ENCODE assay signal across 1 cellular context in the genomic region with DNA sequence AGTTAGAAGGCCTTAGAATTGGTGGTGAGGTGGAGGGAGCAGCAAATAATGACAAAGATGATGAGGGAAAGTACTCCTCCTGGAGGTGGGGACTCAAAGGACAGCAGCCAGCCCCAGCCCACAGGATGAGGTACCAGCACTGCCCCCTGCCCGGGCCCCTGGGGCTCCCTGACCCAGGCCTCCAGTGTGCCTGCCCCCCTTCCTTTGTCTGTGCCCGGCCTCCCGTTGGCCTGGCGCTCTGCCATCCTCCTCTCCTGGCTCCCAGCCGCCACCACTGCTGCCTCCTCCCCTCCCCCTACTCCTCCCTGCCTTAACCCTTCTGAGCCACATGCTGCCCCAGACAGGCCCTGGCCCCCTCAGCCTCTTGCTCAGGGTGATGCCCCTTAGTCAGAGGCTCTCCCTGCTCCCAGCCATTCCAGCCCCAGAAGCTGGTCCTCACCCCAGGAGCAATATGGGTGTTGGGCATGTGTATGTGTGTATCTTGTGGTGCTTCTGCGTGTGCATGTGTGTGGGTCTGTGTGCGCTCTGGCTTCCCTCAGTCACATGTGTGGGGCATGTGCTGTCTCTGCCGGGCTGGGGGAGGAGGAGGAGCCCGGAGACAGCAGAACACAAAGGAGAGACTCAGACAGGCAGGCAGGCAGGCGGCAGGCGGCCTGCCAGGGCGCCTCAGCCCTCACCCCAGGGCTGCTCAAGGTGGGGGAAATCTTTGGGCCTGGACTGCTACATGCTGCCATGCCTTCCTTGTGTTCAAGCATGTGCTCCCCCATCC.
TF ChIP-seq lines count a peak whose summit lies in the region.

No MANE protein-coding gene starts in this region.

TF ChIP-seq in HepG2, 621 proteins besides CTCF, POLR2A, EP300 and RAD21 (continued from another document and continues in another):
- TF ChIP-seq, protein P1, sequence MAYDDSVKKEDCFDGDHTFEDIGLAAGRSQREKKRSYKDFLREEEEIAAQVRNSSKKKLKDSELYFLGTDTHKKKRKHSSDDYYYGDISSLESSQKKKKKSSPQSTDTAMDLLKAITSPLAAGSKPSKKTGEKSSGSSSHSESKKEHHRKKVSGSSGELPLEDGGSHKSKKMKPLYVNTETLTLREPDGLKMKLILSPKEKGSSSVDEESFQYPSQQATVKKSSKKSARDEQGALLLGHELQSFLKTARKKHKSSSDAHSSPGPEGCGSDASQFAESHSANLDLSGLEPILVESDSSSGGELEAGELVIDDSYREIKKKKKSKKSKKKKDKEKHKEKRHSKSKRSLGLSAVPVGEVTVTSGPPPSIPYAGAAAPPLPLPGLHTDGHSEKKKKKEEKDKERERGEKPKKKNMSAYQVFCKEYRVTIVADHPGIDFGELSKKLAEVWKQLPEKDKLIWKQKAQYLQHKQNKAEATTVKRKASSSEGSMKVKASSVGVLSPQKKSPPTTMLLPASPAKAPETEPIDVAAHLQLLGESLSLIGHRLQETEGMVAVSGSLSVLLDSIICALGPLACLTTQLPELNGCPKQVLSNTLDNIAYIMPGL (CRISPR knock-in tag; IDR thresholded peaks at IDR 0.05; ENCODE audit: borderline replicate concordance in 1 of 2, low read depth in 1 of 2): peak in 1 of 2 experiments; percentile 60; a peak in 2 of 4 replicates
- TF ChIP-seq, protein P2, sequence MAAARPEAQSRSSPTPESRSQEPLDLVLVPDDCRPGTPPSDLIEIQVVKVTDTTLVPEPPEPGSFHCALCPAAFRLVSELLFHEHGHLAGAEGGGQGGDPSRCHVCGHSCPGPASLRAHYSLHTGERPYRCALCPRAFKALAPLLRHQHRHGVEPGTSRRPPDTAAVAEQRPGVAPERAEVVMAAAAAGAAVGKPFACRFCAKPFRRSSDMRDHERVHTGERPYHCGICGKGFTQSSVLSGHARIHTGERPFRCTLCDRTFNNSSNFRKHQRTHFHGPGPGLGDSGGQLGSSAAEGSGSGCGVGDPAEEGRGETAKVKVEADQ (CRISPR knock-in tag; IDR thresholded peaks at IDR 0.05; ENCODE audit: borderline replicate concordance): no peak
- TF ChIP-seq NFRKB (IDR thresholded peaks at IDR 0.05) (no peak), CREB1 (IDR thresholded peaks at IDR 0.05) (no peak), CREB1 (CRISPR knock-in tag; IDR thresholded peaks at IDR 0.05) (no peak), ZNF296 (CRISPR knock-in tag; conservative IDR thresholded peaks at IDR 0.05) (no peak), HMG20A (CRISPR knock-in tag; IDR thresholded peaks at IDR 0.05; ENCODE audit: borderline replicate concordance) (no peak), PAX8 (CRISPR knock-in tag; IDR thresholded peaks at IDR 0.05; ENCODE audit: borderline replicate concordance) (no peak), FOXM1 (CRISPR knock-in tag; IDR thresholded peaks at IDR 0.05) (no peak), MAF1 (CRISPR knock-in tag; IDR thresholded peaks at IDR 0.05; ENCODE audit: borderline replicate concordance) (no peak), ZFP36 (IDR thresholded peaks at IDR 0.05; ENCODE audit: borderline replicate concordance, low read depth, low read length, partially characterized antibody) (no peak), NFYC (CRISPR knock-in tag; IDR thresholded peaks at IDR 0.05) (no peak), MTA3 (CRISPR knock-in tag; IDR thresholded peaks at IDR 0.05) (no peak), MYC (CRISPR knock-in tag; IDR thresholded peaks at IDR 0.05; ENCODE audit: borderline replicate concordance) (peak; percentile 60; the same call in 1 of the 2 replicates), ZBTB42 (CRISPR knock-in tag; IDR thresholded peaks at IDR 0.05) (no peak), CEBPB (IDR thresholded peaks at IDR 0.05; ENCODE audit: borderline replicate concordance, low read depth, low read length) (no peak), HNRNPL (IDR thresholded peaks at IDR 0.05; ENCODE audit: low read depth, low read length) (peak; percentile 94), TGIF2 (CRISPR knock-in tag; IDR thresholded peaks at IDR 0.05) (no peak; the same call in 1 of the 2 replicates), CREM (IDR thresholded peaks at IDR 0.05) (no peak), CREM (CRISPR knock-in tag; IDR thresholded peaks at IDR 0.05) (no peak), HDAC2 (CRISPR knock-in tag; IDR thresholded peaks at IDR 0.05) (no peak), ZFAT (CRISPR knock-in tag; conservative IDR thresholded peaks at IDR 0.05) (no peak), JDP2 (CRISPR knock-in tag; IDR thresholded peaks at IDR 0.05; ENCODE audit: borderline replicate concordance) (no peak), STAT5B (CRISPR knock-in tag; IDR thresholded peaks at IDR 0.05) (no peak), ZBTB3 (CRISPR knock-in tag; IDR thresholded peaks at IDR 0.05; ENCODE audit: borderline replicate concordance, low read depth) (no peak), KLF16 (CRISPR knock-in tag; IDR thresholded peaks at IDR 0.05) (no peak), HHEX (CRISPR knock-in tag; IDR thresholded peaks at IDR 0.05) (no peak)
- TF ChIP-seq, protein P3, sequence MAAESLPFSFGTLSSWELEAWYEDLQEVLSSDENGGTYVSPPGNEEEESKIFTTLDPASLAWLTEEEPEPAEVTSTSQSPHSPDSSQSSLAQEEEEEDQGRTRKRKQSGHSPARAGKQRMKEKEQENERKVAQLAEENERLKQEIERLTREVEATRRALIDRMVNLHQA (CRISPR knock-in tag; IDR thresholded peaks at IDR 0.05): no peak
- TF ChIP-seq, protein P4, sequence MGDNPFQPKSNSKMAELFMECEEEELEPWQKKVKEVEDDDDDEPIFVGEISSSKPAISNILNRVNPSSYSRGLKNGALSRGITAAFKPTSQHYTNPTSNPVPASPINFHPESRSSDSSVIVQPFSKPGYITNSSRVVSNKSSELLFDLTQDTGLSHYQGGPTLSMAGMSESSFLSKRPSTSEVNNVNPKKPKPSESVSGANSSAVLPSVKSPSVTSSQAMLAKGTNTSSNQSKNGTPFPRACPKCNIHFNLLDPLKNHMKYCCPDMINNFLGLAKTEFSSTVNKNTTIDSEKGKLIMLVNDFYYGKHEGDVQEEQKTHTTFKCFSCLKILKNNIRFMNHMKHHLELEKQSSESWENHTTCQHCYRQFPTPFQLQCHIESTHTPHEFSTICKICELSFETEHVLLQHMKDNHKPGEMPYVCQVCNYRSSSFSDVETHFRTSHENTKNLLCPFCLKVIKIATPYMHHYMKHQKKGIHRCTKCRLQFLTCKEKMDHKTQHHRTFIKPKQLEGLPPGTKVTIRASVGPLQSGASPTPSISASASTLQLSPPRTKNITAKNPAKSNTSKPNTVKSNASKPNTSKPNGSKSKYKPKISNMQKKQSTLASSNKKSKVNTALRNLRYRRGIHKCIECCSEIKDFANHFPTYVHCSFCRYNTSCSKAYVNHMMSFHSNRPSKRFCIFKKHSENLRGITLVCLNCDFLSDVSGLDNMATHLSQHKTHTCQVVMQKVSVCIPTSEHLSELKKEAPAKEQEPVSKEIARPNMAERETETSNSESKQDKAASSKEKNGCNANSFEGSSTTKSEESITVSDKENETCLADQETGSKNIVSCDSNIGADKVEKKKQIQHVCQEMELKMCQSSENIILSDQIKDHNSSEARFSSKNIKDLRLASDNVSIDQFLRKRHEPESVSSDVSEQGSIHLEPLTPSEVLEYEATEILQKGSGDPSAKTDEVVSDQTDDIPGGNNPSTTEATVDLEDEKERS (CRISPR knock-in tag; IDR thresholded peaks at IDR 0.05): 0 out of 2 replicates have a peak, but pooled peaks have one; percentile 27
- TF ChIP-seq, protein P5, sequence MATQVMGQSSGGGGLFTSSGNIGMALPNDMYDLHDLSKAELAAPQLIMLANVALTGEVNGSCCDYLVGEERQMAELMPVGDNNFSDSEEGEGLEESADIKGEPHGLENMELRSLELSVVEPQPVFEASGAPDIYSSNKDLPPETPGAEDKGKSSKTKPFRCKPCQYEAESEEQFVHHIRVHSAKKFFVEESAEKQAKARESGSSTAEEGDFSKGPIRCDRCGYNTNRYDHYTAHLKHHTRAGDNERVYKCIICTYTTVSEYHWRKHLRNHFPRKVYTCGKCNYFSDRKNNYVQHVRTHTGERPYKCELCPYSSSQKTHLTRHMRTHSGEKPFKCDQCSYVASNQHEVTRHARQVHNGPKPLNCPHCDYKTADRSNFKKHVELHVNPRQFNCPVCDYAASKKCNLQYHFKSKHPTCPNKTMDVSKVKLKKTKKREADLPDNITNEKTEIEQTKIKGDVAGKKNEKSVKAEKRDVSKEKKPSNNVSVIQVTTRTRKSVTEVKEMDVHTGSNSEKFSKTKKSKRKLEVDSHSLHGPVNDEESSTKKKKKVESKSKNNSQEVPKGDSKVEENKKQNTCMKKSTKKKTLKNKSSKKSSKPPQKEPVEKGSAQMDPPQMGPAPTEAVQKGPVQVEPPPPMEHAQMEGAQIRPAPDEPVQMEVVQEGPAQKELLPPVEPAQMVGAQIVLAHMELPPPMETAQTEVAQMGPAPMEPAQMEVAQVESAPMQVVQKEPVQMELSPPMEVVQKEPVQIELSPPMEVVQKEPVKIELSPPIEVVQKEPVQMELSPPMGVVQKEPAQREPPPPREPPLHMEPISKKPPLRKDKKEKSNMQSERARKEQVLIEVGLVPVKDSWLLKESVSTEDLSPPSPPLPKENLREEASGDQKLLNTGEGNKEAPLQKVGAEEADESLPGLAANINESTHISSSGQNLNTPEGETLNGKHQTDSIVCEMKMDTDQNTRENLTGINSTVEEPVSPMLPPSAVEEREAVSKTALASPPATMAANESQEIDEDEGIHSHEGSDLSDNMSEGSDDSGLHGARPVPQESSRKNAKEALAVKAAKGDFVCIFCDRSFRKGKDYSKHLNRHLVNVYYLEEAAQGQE (IDR thresholded peaks at IDR 0.05; ENCODE audit: borderline replicate concordance in 1 of 2, low read depth in 1 of 2, low read length in 2 of 2): no peak
- TF ChIP-seq, protein P6, sequence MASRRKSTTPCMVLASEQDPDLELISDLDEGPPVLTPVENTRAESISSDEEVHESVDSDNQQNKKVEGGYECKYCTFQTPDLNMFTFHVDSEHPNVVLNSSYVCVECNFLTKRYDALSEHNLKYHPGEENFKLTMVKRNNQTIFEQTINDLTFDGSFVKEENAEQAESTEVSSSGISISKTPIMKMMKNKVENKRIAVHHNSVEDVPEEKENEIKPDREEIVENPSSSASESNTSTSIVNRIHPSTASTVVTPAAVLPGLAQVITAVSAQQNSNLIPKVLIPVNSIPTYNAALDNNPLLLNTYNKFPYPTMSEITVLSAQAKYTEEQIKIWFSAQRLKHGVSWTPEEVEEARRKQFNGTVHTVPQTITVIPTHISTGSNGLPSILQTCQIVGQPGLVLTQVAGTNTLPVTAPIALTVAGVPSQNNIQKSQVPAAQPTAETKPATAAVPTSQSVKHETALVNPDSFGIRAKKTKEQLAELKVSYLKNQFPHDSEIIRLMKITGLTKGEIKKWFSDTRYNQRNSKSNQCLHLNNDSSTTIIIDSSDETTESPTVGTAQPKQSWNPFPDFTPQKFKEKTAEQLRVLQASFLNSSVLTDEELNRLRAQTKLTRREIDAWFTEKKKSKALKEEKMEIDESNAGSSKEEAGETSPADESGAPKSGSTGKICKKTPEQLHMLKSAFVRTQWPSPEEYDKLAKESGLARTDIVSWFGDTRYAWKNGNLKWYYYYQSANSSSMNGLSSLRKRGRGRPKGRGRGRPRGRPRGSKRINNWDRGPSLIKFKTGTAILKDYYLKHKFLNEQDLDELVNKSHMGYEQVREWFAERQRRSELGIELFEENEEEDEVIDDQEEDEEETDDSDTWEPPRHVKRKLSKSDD (CRISPR knock-in tag; IDR thresholded peaks at IDR 0.05; ENCODE audit: low read depth): no peak
- TF ChIP-seq, protein P7, sequence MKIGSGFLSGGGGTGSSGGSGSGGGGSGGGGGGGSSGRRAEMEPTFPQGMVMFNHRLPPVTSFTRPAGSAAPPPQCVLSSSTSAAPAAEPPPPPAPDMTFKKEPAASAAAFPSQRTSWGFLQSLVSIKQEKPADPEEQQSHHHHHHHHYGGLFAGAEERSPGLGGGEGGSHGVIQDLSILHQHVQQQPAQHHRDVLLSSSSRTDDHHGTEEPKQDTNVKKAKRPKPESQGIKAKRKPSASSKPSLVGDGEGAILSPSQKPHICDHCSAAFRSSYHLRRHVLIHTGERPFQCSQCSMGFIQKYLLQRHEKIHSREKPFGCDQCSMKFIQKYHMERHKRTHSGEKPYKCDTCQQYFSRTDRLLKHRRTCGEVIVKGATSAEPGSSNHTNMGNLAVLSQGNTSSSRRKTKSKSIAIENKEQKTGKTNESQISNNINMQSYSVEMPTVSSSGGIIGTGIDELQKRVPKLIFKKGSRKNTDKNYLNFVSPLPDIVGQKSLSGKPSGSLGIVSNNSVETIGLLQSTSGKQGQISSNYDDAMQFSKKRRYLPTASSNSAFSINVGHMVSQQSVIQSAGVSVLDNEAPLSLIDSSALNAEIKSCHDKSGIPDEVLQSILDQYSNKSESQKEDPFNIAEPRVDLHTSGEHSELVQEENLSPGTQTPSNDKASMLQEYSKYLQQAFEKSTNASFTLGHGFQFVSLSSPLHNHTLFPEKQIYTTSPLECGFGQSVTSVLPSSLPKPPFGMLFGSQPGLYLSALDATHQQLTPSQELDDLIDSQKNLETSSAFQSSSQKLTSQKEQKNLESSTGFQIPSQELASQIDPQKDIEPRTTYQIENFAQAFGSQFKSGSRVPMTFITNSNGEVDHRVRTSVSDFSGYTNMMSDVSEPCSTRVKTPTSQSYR (CRISPR knock-in tag; IDR thresholded peaks at IDR 0.05; ENCODE audit: borderline replicate concordance): peak; percentile 81; the same call in 1 of the 2 replicates
- TF ChIP-seq, protein P8, sequence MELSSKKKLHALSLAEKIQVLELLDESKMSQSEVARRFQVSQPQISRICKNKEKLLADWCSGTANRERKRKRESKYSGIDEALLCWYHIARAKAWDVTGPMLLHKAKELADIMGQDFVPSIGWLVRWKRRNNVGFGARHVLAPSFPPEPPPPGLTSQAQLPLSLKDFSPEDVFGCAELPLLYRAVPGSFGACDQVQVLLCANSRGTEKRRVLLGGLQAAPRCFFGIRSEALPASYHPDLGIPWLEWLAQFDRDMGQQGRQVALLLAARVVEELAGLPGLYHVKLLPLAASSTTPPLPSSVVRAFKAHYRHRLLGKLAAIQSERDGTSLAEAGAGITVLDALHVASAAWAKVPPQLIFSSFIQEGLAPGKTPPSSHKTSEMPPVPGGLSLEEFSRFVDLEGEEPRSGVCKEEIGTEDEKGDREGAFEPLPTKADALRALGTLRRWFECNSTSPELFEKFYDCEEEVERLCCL (CRISPR knock-in tag; IDR thresholded peaks at IDR 0.05; ENCODE audit: borderline replicate concordance): no peak
- TF ChIP-seq, protein P9, sequence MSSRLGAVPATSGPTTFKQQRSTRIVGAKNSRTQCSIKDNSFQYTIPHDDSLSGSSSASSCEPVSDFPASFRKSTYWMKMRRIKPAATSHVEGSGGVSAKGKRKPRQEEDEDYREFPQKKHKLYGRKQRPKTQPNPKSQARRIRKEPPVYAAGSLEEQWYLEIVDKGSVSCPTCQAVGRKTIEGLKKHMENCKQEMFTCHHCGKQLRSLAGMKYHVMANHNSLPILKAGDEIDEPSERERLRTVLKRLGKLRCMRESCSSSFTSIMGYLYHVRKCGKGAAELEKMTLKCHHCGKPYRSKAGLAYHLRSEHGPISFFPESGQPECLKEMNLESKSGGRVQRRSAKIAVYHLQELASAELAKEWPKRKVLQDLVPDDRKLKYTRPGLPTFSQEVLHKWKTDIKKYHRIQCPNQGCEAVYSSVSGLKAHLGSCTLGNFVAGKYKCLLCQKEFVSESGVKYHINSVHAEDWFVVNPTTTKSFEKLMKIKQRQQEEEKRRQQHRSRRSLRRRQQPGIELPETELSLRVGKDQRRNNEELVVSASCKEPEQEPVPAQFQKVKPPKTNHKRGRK (CRISPR knock-in tag; IDR thresholded peaks at IDR 0.05): no peak
